In genomic region chr4:73369506-73370199, GRCh38 we compare ENCODE assay signal across 14 cellular contexts. TPM values are rescaled to one million over a fixed set of nuclear protein-coding genes. Genes with fewer than 3 reads are reported as not detected.
"Had no signal": no experiment of that assay in that cellular context is flagged by ENCODE, and none has a peak within 500 bp of the region (broad histone marks: within the 10 kb centered on the region; RNA-seq: fewer than 3 reads in every experiment).

No MANE protein-coding gene starts in this region.

RNA-seq across cellular contexts. Expression of gene ALB, which starts 34.4 kb away (rescaled TPM):
- total RNA-seq: activated B cell treated with CpG ODN at 0.5 μM for 24 hours; activated CD4-positive, alpha-beta memory T cell treated with anti-CD3 and anti-CD28 coated beads for 36 hours; activated CD4-positive, alpha-beta T cell treated with anti-CD3 and anti-CD28 coated beads, Interleukin-2, amount 10 ng/mL, durations not matched to agents 24 days and 14 days; activated CD8-positive, alpha-beta memory T cell treated with anti-CD3 and anti-CD28 coated beads for 36 hours; activated CD8-positive, alpha-beta T cell treated with anti-CD3 and anti-CD28 coated beads for 36 hours; activated naive CD4-positive, alpha-beta T cell treated with anti-CD3 and anti-CD28 coated beads for 36 hours; activated naive CD4-positive, alpha-beta T cell treated with anti-CD3 and anti-CD28 coated beads, Interleukin-2, amount 50 U/mL, for 72 hours; activated naive CD8-positive, alpha-beta T cell treated with anti-CD3 and anti-CD28 coated beads for 36 hours; activated T-helper 1 cell treated with anti-CD3 and anti-CD28 coated beads, Interleukin-12 subunit alpha, Interleukin-12 subunit beta, Interleukin-2, Interleukin-4 antibody, amounts not matched to agents 30 ng/mL and 10 ng/mL and 1 ng/mL, durations not matched to agents 14 hours and 24 hours and 36 hours; activated T-helper 17 cell treated with anti-CD3 and anti-CD28 coated beads, Interleukin-2, amount 50 U/mL, for 72 hours; astrocyte; cardiac septum; T-helper 17 cell; T-helper 2 cell treated with Interferon-gamma antibody and Interleukin-4, amounts not matched to agents 100 ng/mL and 5 ng/mL, for 36 hours had no signal
